ENCODE assay signal across 8 cellular contexts in the genomic region with DNA sequence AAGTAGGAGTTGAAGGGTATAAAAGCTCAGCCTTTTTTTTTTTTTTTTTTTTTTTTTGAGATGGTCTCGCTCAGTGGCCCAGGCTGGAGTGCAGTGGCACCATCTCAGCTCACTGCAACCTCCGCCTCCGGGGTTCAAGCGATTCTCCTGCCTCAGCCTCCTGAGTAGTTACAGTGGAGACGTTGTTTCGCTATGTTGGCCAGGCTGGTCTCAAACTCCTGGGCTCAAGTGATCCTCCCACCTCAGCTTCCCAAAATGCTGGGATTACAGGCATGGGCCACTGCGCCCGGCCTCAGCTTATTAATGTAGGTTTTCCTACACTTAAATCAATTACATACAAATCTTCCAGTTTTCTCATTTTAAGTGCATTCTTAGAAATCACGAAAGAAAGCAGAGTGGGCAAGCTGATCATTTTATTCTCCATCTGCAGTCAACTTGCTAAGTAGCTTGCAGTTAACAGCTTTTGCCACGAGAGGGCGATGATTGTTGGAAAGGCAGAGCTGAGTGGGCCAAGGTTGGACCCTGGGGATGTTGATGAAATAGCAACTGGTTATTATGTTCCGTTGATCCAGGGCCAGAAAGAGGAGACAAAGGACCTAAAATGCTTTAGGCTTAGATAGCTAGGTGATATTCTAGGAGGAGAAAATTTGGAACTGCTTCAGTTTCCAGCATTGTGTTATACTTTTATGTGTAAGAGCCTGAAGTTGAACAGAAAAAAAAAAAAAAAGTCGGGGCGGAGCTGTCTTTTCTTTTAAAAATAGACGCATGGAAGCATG.
A peak's percentile ranks its signal among the peaks of the same experiment; 100 is the strongest.
DNase-seq lines count a peak whose midpoint lies in the region; ATAC-seq and TF ChIP-seq lines count a peak whose summit lies in the region.

No MANE protein-coding gene starts in this region.

- H3K79me2 ChIP-seq in Loucy (ENCODE audit: insufficient read depth, low read length), result no peaks in the 10 kb centered on the region

- H3K4me1 Mint-ChIP-seq in activated T-helper 17 cell treated with anti-CD3 and anti-CD28 coated beads, Interleukin-2, amount 50 U/mL, for 72 hours, result peaks cover 11% of the 10 kb centered on the region

- ATAC-seq in activated T-helper 17 cell treated with anti-CD3 and anti-CD28 coated beads, Interleukin-2, amount 50 U/mL, for 72 hours (replicated peaks), result peak; percentile 30
- no peak for ATAC-seq in omental fat pad (ENCODE audit: low FRiP score)
- ATAC-seq in GM21367 (IDR thresholded peaks at IDR 0.05; ENCODE audit: unreplicated experiment), result no peak

- no peak overlapping the region for H3K4me3 ChIP-seq in Loucy (ENCODE audit: low read length, poor library complexity, severe bottlenecking)

- no peaks in the 10 kb centered on the region; the same call in 1 of the 2 replicates for H3F3A ChIP-seq in Loucy (ENCODE audit: low read depth)

- no peaks in the 10 kb centered on the region for H3K27me3 ChIP-seq in Loucy (ENCODE audit: insufficient read depth, low read length, poor library complexity, severe bottlenecking)

- H2AFZ ChIP-seq in Loucy (ENCODE audit: low read length), result no peak overlapping the region

- H3K36me3 Mint-ChIP-seq in activated T-helper 17 cell treated with anti-CD3 and anti-CD28 coated beads, Interleukin-2, amount 50 U/mL, for 72 hours (ENCODE audit: low read depth), result no peaks in the 10 kb centered on the region

- no peaks in the 10 kb centered on the region for H3K9me3 Mint-ChIP-seq in activated T-helper 17 cell treated with anti-CD3 and anti-CD28 coated beads, Interleukin-2, amount 50 U/mL, for 72 hours

- peaks cover 18% of the 10 kb centered on the region for H3K4me1 ChIP-seq in Loucy (ENCODE audit: insufficient read depth, low read length, poor library complexity, severe bottlenecking)

- no peaks in the 10 kb centered on the region for H3K9me3 ChIP-seq in Loucy (ENCODE audit: insufficient read depth, low read depth, low read length)

- no peak overlapping the region for H3K4me2 ChIP-seq in Loucy (ENCODE audit: low read depth, low read length, poor library complexity, severe bottlenecking)

- no peak overlapping the region for H3K4me3 Mint-ChIP-seq in activated T-helper 17 cell treated with anti-CD3 and anti-CD28 coated beads, Interleukin-2, amount 50 U/mL, for 72 hours

- DNase-seq in DMS53 (lab: John Stamatoyannopoulos, UW), result peak; percentile 88
- peak; percentile 43 to 44 for DNase-seq in SHP77 (lab: John Stamatoyannopoulos, UW)
- DNase-seq in foreskin melanocyte, result peak; percentile 70
- peak; percentile 93 for DNase-seq in omental fat pad (ENCODE audit: low spot score)
- peak; percentile 88 for DNase-seq in superior temporal gyrus (ENCODE audit: extremely low spot score)

- H4K20me1 ChIP-seq in Loucy (ENCODE audit: insufficient read depth, low read length, poor library complexity, severe bottlenecking), result no peaks in the 10 kb centered on the region

- no peak overlapping the region for H3K27ac Mint-ChIP-seq in activated T-helper 17 cell treated with anti-CD3 and anti-CD28 coated beads, Interleukin-2, amount 50 U/mL, for 72 hours

- no peaks in the 10 kb centered on the region for H3K9me2 ChIP-seq in Loucy (replicated peaks; ENCODE audit: low read depth, low read length)

- H3K27me3 Mint-ChIP-seq in activated T-helper 17 cell treated with anti-CD3 and anti-CD28 coated beads, Interleukin-2, amount 50 U/mL, for 72 hours, result no peaks in the 10 kb centered on the region

- TF ChIP-seq CTCF in Loucy (conservative IDR thresholded peaks at IDR 0.05; ENCODE audit: low read length) (peak; percentile 95), omental fat pad (IDR thresholded peaks at IDR 0.05) (peak in 2 of 3 donors; percentile 32 to 72)

- H3K9ac ChIP-seq in Loucy (ENCODE audit: low read depth, low read length, poor library complexity, severe bottlenecking), result no peak overlapping the region

- no peaks in the 10 kb centered on the region for H3K36me3 ChIP-seq in Loucy (ENCODE audit: insufficient read depth, low read length)
